1 cellular context compared by ENCODE assay signal in genomic region chr2:122883849-122884248, GRCh38.
TF ChIP-seq lines count a peak whose summit lies in the region.

No MANE protein-coding gene starts in this region.

TF ChIP-seq in GM12878, 131 proteins besides CTCF, POLR2A, EP300 and RAD21 (continued from another document):
- TF ChIP-seq ZBTB40 (IDR thresholded peaks at IDR 0.05; ENCODE audit: borderline replicate concordance) (no peak), ZNF217 (IDR thresholded peaks at IDR 0.05) (peak; percentile 52; the same call in 1 of the 2 replicates), JUNB (IDR thresholded peaks at IDR 0.05) (peak; percentile 57), ZSCAN29 (IDR thresholded peaks at IDR 0.05) (peak; percentile 85), TCF3 (IDR thresholded peaks at IDR 0.05; ENCODE audit: borderline replicate concordance, insufficient read depth, low read depth, low read length) (no peak), MYC (IDR thresholded peaks at IDR 0.05; ENCODE audit: insufficient read depth, insufficient read length, insufficient replicate concordance, low read length, severe bottlenecking) (no peak), KLF5 (IDR thresholded peaks at IDR 0.05; ENCODE audit: partially characterized antibody) (no peak), RBBP5 (conservative IDR thresholded peaks at IDR 0.05) (no peak), POU2F2 (IDR thresholded peaks at IDR 0.05; ENCODE audit: borderline replicate concordance, low read depth, low read length) (no peak), SKIL (IDR thresholded peaks at IDR 0.05; ENCODE audit: low read depth, poor library complexity, severe bottlenecking) (no peak), MTA2 (IDR thresholded peaks at IDR 0.05; ENCODE audit: low read depth) (peak; percentile 34; the same call in 1 of the 2 replicates), RUNX3 (IDR thresholded peaks at IDR 0.05; ENCODE audit: low read length) (peak; percentile 77)
